13 cellular contexts compared by ENCODE assay signal in the genomic region with DNA sequence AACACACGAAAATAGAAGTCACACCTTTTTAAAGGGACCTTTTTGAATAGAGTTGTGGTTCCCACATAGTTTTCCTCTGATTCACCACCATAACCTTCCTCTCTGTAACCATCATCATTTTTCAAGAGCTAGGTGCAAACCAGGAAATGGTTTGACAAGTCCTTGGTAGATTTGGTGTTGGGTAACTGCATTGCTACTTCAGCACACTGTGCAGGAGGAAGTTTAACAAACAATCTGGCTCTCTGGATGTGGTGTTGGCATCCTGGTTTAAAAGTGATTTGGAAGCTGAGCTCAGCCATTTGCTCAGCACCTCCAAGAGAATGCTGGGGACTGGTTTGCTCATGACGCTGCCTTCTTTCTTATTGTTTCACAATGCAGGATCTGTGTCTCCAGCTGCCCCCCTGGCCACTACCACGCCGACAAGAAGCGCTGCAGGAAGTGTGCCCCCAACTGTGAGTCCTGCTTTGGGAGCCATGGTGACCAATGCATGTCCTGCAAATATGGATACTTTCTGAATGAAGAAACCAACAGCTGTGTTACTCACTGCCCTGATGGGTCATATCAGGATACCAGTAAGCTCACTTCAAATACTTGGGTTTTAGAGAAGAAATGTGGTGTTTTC.
DNase-seq lines count a peak whose midpoint lies in the region; ATAC-seq, FAIRE-seq and TF ChIP-seq lines count a peak whose summit lies in the region.
"Had no signal": no experiment of that assay in that cellular context is flagged by ENCODE, and none has a peak within 500 bp of the region (broad histone marks: within the 10 kb centered on the region; RNA-seq: fewer than 3 reads in every experiment).

No MANE protein-coding gene starts in this region.

- H3K4me1 ChIP-seq in keratinocyte (ENCODE audit: control insufficient read depth, extremely low read depth, insufficient read depth, low read length), result peaks cover 16% of the 10 kb centered on the region

- H3K4me3 ChIP-seq in keratinocyte (ENCODE audit: control insufficient read depth in 2 of 3, extremely low read depth in 1 of 3, insufficient read depth in 2 of 3, low read depth in 1 of 3, low read length in 3 of 3), result no peak overlapping the region

- H3K9ac ChIP-seq in keratinocyte (ENCODE audit: control insufficient read depth, extremely low read depth, insufficient read depth, low read length), result no peak overlapping the region

- no peaks in the 10 kb centered on the region for H3K9me3 ChIP-seq in keratinocyte (ENCODE audit: control insufficient read depth, low read depth, low read length)
- H3K9me3 ChIP-seq: neutrophil had no signal

- no peak for ATAC-seq in HG03039 (IDR thresholded peaks at IDR 0.05; ENCODE audit: unreplicated experiment)

- no peaks in the 10 kb centered on the region for H3K36me3 ChIP-seq in keratinocyte (ENCODE audit: control insufficient read depth in 2 of 2, extremely low read depth in 1 of 2, insufficient read depth in 2 of 2, low read length in 2 of 2)
- H3K36me3 ChIP-seq: neutrophil had no signal

- H2AFZ ChIP-seq in keratinocyte (ENCODE audit: control insufficient read depth, low read length), result peak overlapping the region; percentile 41

- DNase-seq in AG08395 (ENCODE audit: low spot score) (peak; percentile 19), HT1080 (ENCODE audit: low read depth) (peak; percentile 93), keratinocyte (ENCODE audit: low read depth, low spot score) (peak; percentile 72), HK-2 (ENCODE audit: unreplicated experiment) (no peak), NCI-H187 (lab: John Stamatoyannopoulos, UW) (no peak), superior temporal gyrus (ENCODE audit: extremely low spot score) (no peak)
- peak; percentile 26 to 27 for DNase-seq in activated T-cell treated with anti-CD3 and anti-CD28 coated beads, Interleukin-2, amount 50 U/mL, for 48 hours
- DNase-seq: effector CD4-positive, alpha-beta T cell; GOT3; NCI-H1930; stimulated activated naive CD4-positive, alpha-beta T cell had no signal

- no peaks in the 10 kb centered on the region for H3K9me1 ChIP-seq in keratinocyte (ENCODE audit: control insufficient read depth, extremely low read depth, insufficient read depth, low read length)

- H3K27me3 ChIP-seq in keratinocyte (ENCODE audit: control insufficient read depth, extremely low read depth, insufficient read depth, low read length), result no peaks in the 10 kb centered on the region
- H3K27me3 ChIP-seq: neutrophil had no signal

- no peaks in the 10 kb centered on the region for H3K79me2 ChIP-seq in keratinocyte (ENCODE audit: control insufficient read depth, insufficient read depth, low read length)

- no peak overlapping the region for H3K27ac ChIP-seq in keratinocyte (ENCODE audit: control insufficient read depth, insufficient read depth, low read length)
- H3K27ac ChIP-seq: neutrophil had no signal

- H4K20me1 ChIP-seq in keratinocyte (ENCODE audit: control insufficient read depth, extremely low read depth, insufficient read depth, low read length), result no peaks in the 10 kb centered on the region

- peak; percentile 97 for FAIRE-seq in keratinocyte (lab: Jason Lieb, UNC)

- dilution Hi-C loops in keratinocyte (cut with MboI; ENCODE audit: extremely low pct_ligation_motif_present, low sequenced_read_pairs), result no loop called here

- no peak for TF ChIP-seq CTCF in keratinocyte (optimal IDR thresholded peaks at IDR 0.05 in 1 of 3, IDR thresholded peaks at IDR 0.05 in 1 of 3, conservative IDR thresholded peaks at IDR 0.05 in 1 of 3; ENCODE audit: extremely low read depth in 1 of 3, insufficient read depth in 2 of 3, low read length in 3 of 3)

- H3K4me2 ChIP-seq in keratinocyte (ENCODE audit: control insufficient read depth, extremely low read depth, insufficient read depth, low read depth, low read length), result peak overlapping the region; percentile 43

Comparison
In these comparisons a context has a peak if more than half of its experiments do, and no peak if none do; other contexts are left out.
1. DNase-seq: peak in AG08395 (single experiment), HT1080 (single experiment), activated T-cell treated with anti-CD3 and anti-CD28 coated beads, Interleukin-2, amount 50 U/mL, for 48 hours (2 of 2) and keratinocyte (single experiment); none in HK-2 (single experiment), NCI-H187 (0 of 2) and superior temporal gyrus (single experiment).